18 cellular contexts compared by ENCODE assay signal in genomic region chr20:53316221-53316937, GRCh38.
"Had no signal": no experiment of that assay in that cellular context is flagged by ENCODE, and none has a peak within 500 bp of the region (broad histone marks: within the 10 kb centered on the region; RNA-seq: fewer than 3 reads in every experiment).

No MANE protein-coding gene starts in this region.

- H3K4me3 ChIP-seq: lung, pancreas, thyroid gland, uterus had no signal

- DNase-seq: activated CD4-positive, alpha-beta T cell treated with anti-CD3 and anti-CD28 coated beads for 48 hours; activated CD8-positive, alpha-beta memory T cell treated with anti-CD3 and anti-CD28 coated beads, Interleukin-2, amount 50 U/mL, for 48 hours; activated CD8-positive, alpha-beta T cell treated with anti-CD3 and anti-CD28 coated beads, Interleukin-2, amount 10 ng/mL, durations not matched to agents 7 days and 5 days; activated naive CD4-positive, alpha-beta T cell; activated naive CD8-positive, alpha-beta T cell treated with anti-CD3 and anti-CD28 coated beads, Interleukin-2, amount 10 ng/mL, durations not matched to agents 7 days and 5 days; cortex of kidney; effector CD8-positive, alpha-beta T cell; foreskin melanocyte; head of caudate nucleus; midbrain; pancreas; stimulated activated CD4-positive, alpha-beta T cell treated with anti-CD3 and anti-CD28 coated beads, Interleukin-12 subunit alpha, Interleukin-12 subunit beta, amount 100 ng/mL, for 4 hours; stimulated activated CD4-positive, alpha-beta T cell treated with anti-CD3 and anti-CD28 coated beads, Interleukin-2, amount 100 ng/mL, for 24 hours; T-helper 17 cell; thyroid gland; uterus had no signal

- H3K27me3 Mint-ChIP-seq: T-helper 17 cell had no signal

- H3K27ac Mint-ChIP-seq: activated CD8-positive, alpha-beta T cell treated with anti-CD3 and anti-CD28 coated beads, Interleukin-2, amount 10 ng/mL, durations not matched to agents 7 days and 5 days; activated naive CD8-positive, alpha-beta T cell treated with anti-CD3 and anti-CD28 coated beads, Interleukin-2, amount 10 ng/mL, durations not matched to agents 7 days and 5 days; activated T-helper 1 cell treated with anti-CD3 and anti-CD28 coated beads, Interleukin-12 subunit alpha, Interleukin-12 subunit beta, Interleukin-2, Interleukin-4 antibody, amounts not matched to agents 30 ng/mL and 10 ng/mL and 1 ng/mL, durations not matched to agents 14 hours and 24 hours and 36 hours; T-helper 17 cell had no signal

- H3K27me3 ChIP-seq: pancreas, thyroid gland, uterus had no signal

- H3K9me3 Mint-ChIP-seq: activated naive CD8-positive, alpha-beta T cell treated with anti-CD3 and anti-CD28 coated beads, Interleukin-2, amount 10 ng/mL, durations not matched to agents 7 days and 5 days had no signal

- FAIRE-seq: pancreas had no signal

- H3K36me3 ChIP-seq: pancreas, thyroid gland, uterus had no signal

- H3K4me1 ChIP-seq: pancreas, thyroid gland, uterus had no signal

- H3K4me1 Mint-ChIP-seq: T-helper 17 cell had no signal

- H3K36me3 Mint-ChIP-seq: activated naive CD8-positive, alpha-beta T cell treated with anti-CD3 and anti-CD28 coated beads, Interleukin-2, amount 10 ng/mL, durations not matched to agents 7 days and 5 days had no signal

- ATAC-seq: activated CD8-positive, alpha-beta T cell treated with anti-CD3 and anti-CD28 coated beads, Interleukin-2, amount 10 ng/mL, durations not matched to agents 7 days and 5 days; pancreas; T-helper 17 cell had no signal

- H3K9me3 ChIP-seq: pancreas, thyroid gland, uterus had no signal

- H3K4me3 Mint-ChIP-seq: activated CD8-positive, alpha-beta T cell treated with anti-CD3 and anti-CD28 coated beads, Interleukin-2, amount 10 ng/mL, durations not matched to agents 7 days and 5 days; activated naive CD8-positive, alpha-beta T cell treated with anti-CD3 and anti-CD28 coated beads, Interleukin-2, amount 10 ng/mL, durations not matched to agents 7 days and 5 days; activated T-helper 1 cell treated with anti-CD3 and anti-CD28 coated beads, Interleukin-12 subunit alpha, Interleukin-12 subunit beta, Interleukin-2, Interleukin-4 antibody, amounts not matched to agents 30 ng/mL and 10 ng/mL and 1 ng/mL, durations not matched to agents 14 hours and 24 hours and 36 hours; T-helper 17 cell had no signal

- H3K27ac ChIP-seq: pancreas, thyroid gland, uterus had no signal
